In genomic region chr5:38380522-38380921, GRCh38 we compare ENCODE assay signal across 2 cellular contexts.
TF ChIP-seq lines count a peak whose summit lies in the region.

No MANE protein-coding gene starts in this region.

TF ChIP-seq in GM23338, 12 proteins besides CTCF, POLR2A, EP300 and RAD21:
- TF ChIP-seq ZNF331 (CRISPR knock-in tag; IDR thresholded peaks at IDR 0.05; ENCODE audit: low read depth) (no peak), EZH2phosphoT487 (IDR thresholded peaks at IDR 0.05; ENCODE audit: unreplicated experiment) (no peak), ETS1 (IDR thresholded peaks at IDR 0.05) (no peak), ZNF462 (CRISPR knock-in tag; IDR thresholded peaks at IDR 0.05) (no peak), NANOG (IDR thresholded peaks at IDR 0.05; ENCODE audit: borderline replicate concordance) (no peak), EZH2 (IDR thresholded peaks at IDR 0.05; ENCODE audit: low read depth, unreplicated experiment) (no peak), POLR2AphosphoS5 (IDR thresholded peaks at IDR 0.05; ENCODE audit: low read depth) (no peak), CREB1 (CRISPR knock-in tag; IDR thresholded peaks at IDR 0.05; ENCODE audit: low read depth) (no peak), ZNF114 (CRISPR knock-in tag; IDR thresholded peaks at IDR 0.05) (no peak), STAT1 (IDR thresholded peaks at IDR 0.05; ENCODE audit: unreplicated experiment) (no peak), JUNB (IDR thresholded peaks at IDR 0.05; ENCODE audit: unreplicated experiment) (no peak)
TF ChIP-seq in GM23338: peak in this region for 0.

TF ChIP-seq in H1, 55 proteins besides CTCF, POLR2A, EP300 and RAD21:
- TF ChIP-seq ZNF274 (IDR thresholded peaks at IDR 0.05; ENCODE audit: borderline replicate concordance, extremely low read depth, low read length) (no peak), SUZ12 (IDR thresholded peaks at IDR 0.05; ENCODE audit: low read length) (no peak), NANOG (IDR thresholded peaks at IDR 0.05; ENCODE audit: insufficient read depth, low read depth, low read length, poor library complexity, severe bottlenecking) (no peak), CHD1 (IDR thresholded peaks at IDR 0.05; ENCODE audit: low read depth, low read length) (no peak), SAP30 (IDR thresholded peaks at IDR 0.05; ENCODE audit: insufficient read depth, insufficient replicate concordance, low read length) (no peak), YY1 (IDR thresholded peaks at IDR 0.05; ENCODE audit: low read depth, low read length) (no peak), HDAC6 (IDR thresholded peaks at IDR 0.05; ENCODE audit: low read depth, low read length) (no peak), EGR1 (IDR thresholded peaks at IDR 0.05; ENCODE audit: borderline replicate concordance, low read depth, low read length) (no peak), BCL11A (IDR thresholded peaks at IDR 0.05; ENCODE audit: low read depth in 2 of 2, low read length in 2 of 2) (no peak), MAFK (IDR thresholded peaks at IDR 0.05; ENCODE audit: low read depth, low read length) (no peak), GABPA (IDR thresholded peaks at IDR 0.05; ENCODE audit: borderline replicate concordance, insufficient read depth, low read length) (no peak), MAX (IDR thresholded peaks at IDR 0.05) (no peak)
TF ChIP-seq in H1: peak in this region for 0.
